In the genomic region with DNA sequence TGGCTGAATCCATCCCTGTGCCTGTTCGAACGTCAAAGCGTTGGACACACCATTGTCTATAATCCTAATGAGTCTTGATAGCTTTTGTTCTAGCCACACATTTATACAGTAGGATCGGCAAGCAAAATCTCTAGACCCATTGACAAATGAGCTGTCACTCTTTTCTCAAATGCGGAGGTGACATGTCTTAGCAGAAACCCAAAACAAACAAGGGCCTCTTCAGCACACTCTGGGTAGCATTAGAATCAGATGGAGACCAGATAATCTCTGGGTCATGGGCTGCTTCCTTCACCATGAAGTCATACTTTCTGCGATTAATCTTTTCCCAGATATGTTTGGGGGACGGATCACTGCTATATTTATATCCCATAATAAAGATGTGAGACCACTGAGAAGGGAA, we compare ENCODE assay signal across 21 cellular contexts.
A peak's percentile ranks its signal among the peaks of the same experiment; 100 is the strongest.
DNase-seq lines count a peak whose midpoint lies in the region; ATAC-seq, FAIRE-seq and TF ChIP-seq lines count a peak whose summit lies in the region.
"Had no signal": no experiment of that assay in that cellular context is flagged by ENCODE, and none has a peak within 500 bp of the region (broad histone marks: within the 10 kb centered on the region; RNA-seq: fewer than 3 reads in every experiment).

No MANE protein-coding gene starts in this region.

- H3K9me3 ChIP-seq in K562 (replicated peaks; ENCODE audit: control insufficient read depth, insufficient read depth, low read depth, low read length) (no peaks in the 10 kb centered on the region), neutrophil (peaks cover 4% of the 10 kb centered on the region), endodermal cell (ENCODE audit: control insufficient read depth, low read length) (no peaks in the 10 kb centered on the region), left lung (no peaks in the 10 kb centered on the region)
- H3K9me3 ChIP-seq: A549; BLaER1 treated with 17β-estradiol and CSF1 and Interleukin-3, amounts not matched to agents 10 nM and 100 nM; Caco-2 had no signal

- H3K36me3 ChIP-seq in K562 (ENCODE audit: control insufficient read depth, insufficient read depth, low read length): no peaks in the 10 kb centered on the region
- peaks cover 96% of the 10 kb centered on the region for H3K36me3 ChIP-seq in neutrophil
- no peaks in the 10 kb centered on the region for H3K36me3 ChIP-seq in endodermal cell (ENCODE audit: control insufficient read depth, insufficient read depth, low read length)
- peaks cover 0 to 49% of the 10 kb centered on the region in 2 donors for H3K36me3 ChIP-seq in left lung

- peaks cover 76% of the 10 kb centered on the region for H3K36me3 Mint-ChIP-seq in stimulated activated memory B cell treated with anti-CD40 and anti-IgM and Interleukin-4, amounts not matched to agents 10 μg/mL and 1 μg/mL and 100 μg/mL, for 72 hours
- no peaks in the 10 kb centered on the region for H3K36me3 Mint-ChIP-seq in endodermal cell (ENCODE audit: low read depth)

- no peak for TF ChIP-seq POLR2A in K562 (conservative IDR thresholded peaks at IDR 0.05)

- intact Hi-C loops in K562 (cut with micrococcal nuclease): no loop called here
- intact Hi-C loops in left lung (cut with DNase I): no loop called here

- no peak for TF ChIP-seq RAD21 in K562 (CRISPR knock-in tag; conservative IDR thresholded peaks at IDR 0.05 in 1 of 2, IDR thresholded peaks at IDR 0.05 in 1 of 2)

- no peaks in the 10 kb centered on the region for H3K79me2 ChIP-seq in K562 (ENCODE audit: control insufficient read depth, insufficient read depth, low read length)

- ATAC-seq in K562 (no peak), left lung (no peak)
- no peak for ATAC-seq in stimulated activated memory B cell treated with anti-CD40 and anti-IgM and Interleukin-4, amounts not matched to agents 10 μg/mL and 1 μg/mL and 100 μg/mL, for 72 hours
- ATAC-seq: A549; CD8-positive, alpha-beta T cell had no signal

- H3K27ac ChIP-seq in K562 (ENCODE audit: extremely low read depth, low read depth, low read length) (no peak overlapping the region), neutrophil (peak overlapping the region; percentile 20), endodermal cell (ENCODE audit: low read depth, low read length) (no peak overlapping the region), left lung (no peak overlapping the region)
- H3K27ac ChIP-seq: 22Rv1; A549; BLaER1 treated with 17β-estradiol and CSF1 and Interleukin-3, amounts not matched to agents 10 nM and 100 nM; C4-2B had no signal

- in situ Hi-C loops in K562 (cut with MboI): no loop called here

- H3K4me3 Mint-ChIP-seq in stimulated activated memory B cell treated with anti-CD40 and anti-IgM and Interleukin-4, amounts not matched to agents 10 μg/mL and 1 μg/mL and 100 μg/mL, for 72 hours: no peak overlapping the region
- no peak overlapping the region for H3K4me3 Mint-ChIP-seq in endodermal cell
- H3K4me3 Mint-ChIP-seq: B cell; CD4-positive, alpha-beta T cell; CD8-positive, alpha-beta T cell had no signal

- FAIRE-seq in K562 (lab: Jason Lieb, UNC): no peak
- FAIRE-seq: A549, D721Med, G401.6, GM12891, GM18507 had no signal

- 2% methylated on average over 7 of the region's 7 CpGs for WGBS in K562 (ENCODE audit: insufficient coverage, low coverage, missing lambda C conversion rate)
- WGBS in endodermal cell (ENCODE audit: insufficient coverage in 1 of 2, insufficient read length in 1 of 2), 2 experiments: 92% methylated on average over 6 to 7 of the region's 7 CpGs

- H3K4me1 ChIP-seq in K562 (replicated peaks in 1 of 2; ENCODE audit: control insufficient read depth in 2 of 2, insufficient read depth in 2 of 2, low read length in 2 of 2): peaks cover 0 to 27% of the 10 kb centered on the region in 2 experiments; a peak in 3 of 5 replicates
- peaks cover 30 to 36% of the 10 kb centered on the region in 2 experiments for H3K4me1 ChIP-seq in neutrophil (ENCODE audit: control insufficient read depth in 1 of 2, insufficient read depth in 1 of 2, low read depth in 1 of 2, low read length in 1 of 2)
- H3K4me1 ChIP-seq in endodermal cell (ENCODE audit: control insufficient read depth, insufficient read depth, low read length): no peaks in the 10 kb centered on the region
- H3K4me1 ChIP-seq in left lung: peaks cover 0 to 24% of the 10 kb centered on the region in 2 donors
- H3K4me1 ChIP-seq: A549, Caco-2 had no signal

- H3K27me3 Mint-ChIP-seq in stimulated activated memory B cell treated with anti-CD40 and anti-IgM and Interleukin-4, amounts not matched to agents 10 μg/mL and 1 μg/mL and 100 μg/mL, for 72 hours: no peaks in the 10 kb centered on the region
- H3K27me3 Mint-ChIP-seq in endodermal cell (ENCODE audit: insufficient read depth): no peaks in the 10 kb centered on the region
- H3K27me3 Mint-ChIP-seq: B cell; CD4-positive, alpha-beta T cell had no signal

- peaks cover 9 to 19% of the 10 kb centered on the region in 2 experiments; a peak in 4 of 5 replicates for H3K27me3 ChIP-seq in K562 (ENCODE audit: control insufficient read depth in 2 of 2, insufficient read depth in 2 of 2, low read length in 2 of 2)
- no peaks in the 10 kb centered on the region for H3K27me3 ChIP-seq in neutrophil
- no peaks in the 10 kb centered on the region for H3K27me3 ChIP-seq in endodermal cell (ENCODE audit: control insufficient read depth, insufficient read depth, low read length, poor library complexity, severe bottlenecking)
- no peaks in the 10 kb centered on the region for H3K27me3 ChIP-seq in left lung

- CTCF ChIA-PET in K562 (lab: Yijun Ruan, JAX; ENCODE audit: low intra/inter-chr PET ratio): no interaction called here

- H3K9me3 Mint-ChIP-seq in stimulated activated memory B cell treated with anti-CD40 and anti-IgM and Interleukin-4, amounts not matched to agents 10 μg/mL and 1 μg/mL and 100 μg/mL, for 72 hours: no peaks in the 10 kb centered on the region
- H3K9me3 Mint-ChIP-seq in endodermal cell: no peaks in the 10 kb centered on the region
- H3K9me3 Mint-ChIP-seq: CD4-positive, alpha-beta T cell; CD8-positive, alpha-beta T cell had no signal

- no peak overlapping the region for H3K4me3 ChIP-seq in K562
- no peak overlapping the region for H3K4me3 ChIP-seq in neutrophil (ENCODE audit: low read depth in 1 of 2, low read length in 1 of 2)
- H3K4me3 ChIP-seq in endodermal cell (ENCODE audit: low read length): no peak overlapping the region
- no peak overlapping the region for H3K4me3 ChIP-seq in left lung
- H3K4me3 ChIP-seq: A549; BLaER1 treated with 17β-estradiol and CSF1 and Interleukin-3, amounts not matched to agents 10 nM and 100 nM had no signal

- no peak overlapping the region for H2AFZ ChIP-seq in K562 (ENCODE audit: low read depth, low read length)

- H3K4me1 Mint-ChIP-seq in stimulated activated memory B cell treated with anti-CD40 and anti-IgM and Interleukin-4, amounts not matched to agents 10 μg/mL and 1 μg/mL and 100 μg/mL, for 72 hours: peaks cover 36% of the 10 kb centered on the region
- peaks cover 17% of the 10 kb centered on the region for H3K4me1 Mint-ChIP-seq in endodermal cell

- H3K9ac ChIP-seq in K562 (ENCODE audit: insufficient read depth in 1 of 2, low read depth in 2 of 2, low read length in 2 of 2) (no peak overlapping the region), endodermal cell (ENCODE audit: extremely low read depth, low read length, poor library complexity, severe bottlenecking) (no peak overlapping the region)
- H3K9ac ChIP-seq: BLaER1 treated with 17β-estradiol and CSF1 and Interleukin-3, amounts not matched to agents 10 nM and 100 nM had no signal

- peak overlapping the region; percentile 53 for H3K27ac Mint-ChIP-seq in stimulated activated memory B cell treated with anti-CD40 and anti-IgM and Interleukin-4, amounts not matched to agents 10 μg/mL and 1 μg/mL and 100 μg/mL, for 72 hours
- no peak overlapping the region for H3K27ac Mint-ChIP-seq in endodermal cell
- H3K27ac Mint-ChIP-seq: B cell; CD4-positive, alpha-beta T cell; CD8-positive, alpha-beta T cell had no signal

- no peak for DNase-seq in K562 (ENCODE audit: extremely low read depth in 1 of 4, low spot score in 3 of 4)
- no peak for DNase-seq in endodermal cell
- DNase-seq in left lung: no peak
- DNase-seq: AML-193; Caco-2; Calu3; CD4-positive, alpha-beta T cell; CD8-positive, alpha-beta T cell; DMS79 treated with DMSO at 0.1 percent for 48 hours; GF-D8 had no signal

- POLR2A ChIA-PET in K562 (lab: Yijun Ruan, JAX): no interaction called here

- H4K20me1 ChIP-seq in K562 (replicated peaks; ENCODE audit: control insufficient read depth, insufficient read depth, low read length): no peaks in the 10 kb centered on the region
- H4K20me1 ChIP-seq: BLaER1 treated with 17β-estradiol and CSF1 and Interleukin-3, amounts not matched to agents 10 nM and 100 nM had no signal

- no TSS peak for BruUV-seq in K562 (replicated peaks; lab: Mats Ljungman, UMichigan)

- H3K9me1 ChIP-seq in K562 (ENCODE audit: control insufficient read depth, insufficient read depth, low read length): no peaks in the 10 kb centered on the region

- TF ChIP-seq CTCF in K562 (IDR thresholded peaks at IDR 0.05 in 2 of 3, conservative IDR thresholded peaks at IDR 0.05 in 1 of 3; ENCODE audit: insufficient read depth in 2 of 3, low read depth in 1 of 3, low read length in 3 of 3) (no peak), neutrophil (IDR thresholded peaks at IDR 0.05) (no peak), endodermal cell (conservative IDR thresholded peaks at IDR 0.05) (no peak), left lung (IDR thresholded peaks at IDR 0.05) (no peak)

- TF ChIP-seq EP300 in K562 (IDR thresholded peaks at IDR 0.05; ENCODE audit: low read length): no peak

- H3K4me2 ChIP-seq in K562 (ENCODE audit: insufficient read depth, low read length): no peak overlapping the region
- H3K4me2 ChIP-seq: A549; BLaER1 treated with 17β-estradiol and CSF1 and Interleukin-3, amounts not matched to agents 10 nM and 100 nM had no signal

TF ChIP-seq in K562, 482 proteins besides CTCF, POLR2A, EP300 and RAD21 (continues in another document):
- TF ChIP-seq GABPB2 (CRISPR knock-in tag; conservative IDR thresholded peaks at IDR 0.05): no peak
- TF ChIP-seq FOXA3 (CRISPR knock-in tag; conservative IDR thresholded peaks at IDR 0.05 in 1 of 2, IDR thresholded peaks at IDR 0.05 in 1 of 2): peak in 1 of 2 experiments; percentile 80; a peak in 2 of 4 replicates
- no peak for TF ChIP-seq MTF1 (CRISPR knock-in tag; IDR thresholded peaks at IDR 0.05; ENCODE audit: borderline replicate concordance)
- TF ChIP-seq CBFA2T2 (conservative IDR thresholded peaks at IDR 0.05): no peak
- TF ChIP-seq ATF7 (IDR thresholded peaks at IDR 0.05): no peak
- TF ChIP-seq ZNF184 (CRISPR knock-in tag; IDR thresholded peaks at IDR 0.05): no peak
- TF ChIP-seq CHD1 (IDR thresholded peaks at IDR 0.05; ENCODE audit: low read length): no peak
